In the genomic region with DNA sequence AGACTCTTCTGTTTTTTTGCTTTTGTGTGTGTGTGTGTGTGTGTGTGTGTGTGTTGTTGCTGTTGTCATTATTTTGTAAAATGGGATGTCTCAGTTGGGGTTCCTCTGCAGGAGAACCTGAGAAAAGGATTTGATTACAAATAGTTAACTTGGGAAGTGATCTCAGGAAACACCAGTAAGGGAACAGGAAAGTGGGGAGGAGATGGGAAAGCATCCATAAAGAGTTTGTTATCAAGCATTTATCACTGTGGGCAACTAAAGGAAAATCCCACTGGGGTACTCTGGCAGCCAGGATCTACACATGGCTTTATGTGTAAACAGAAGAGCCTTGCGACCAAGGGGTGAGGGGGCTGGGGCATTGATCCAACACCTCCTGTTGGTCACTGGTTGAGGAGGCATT, we compare ENCODE assay signal across 3 cellular contexts.
TF ChIP-seq lines count a peak whose summit lies in the region.

No MANE protein-coding gene starts in this region.

TF ChIP-seq in GM23338, 12 proteins besides CTCF, POLR2A, EP300 and RAD21 (continued from another document):
- TF ChIP-seq, protein P1, sequence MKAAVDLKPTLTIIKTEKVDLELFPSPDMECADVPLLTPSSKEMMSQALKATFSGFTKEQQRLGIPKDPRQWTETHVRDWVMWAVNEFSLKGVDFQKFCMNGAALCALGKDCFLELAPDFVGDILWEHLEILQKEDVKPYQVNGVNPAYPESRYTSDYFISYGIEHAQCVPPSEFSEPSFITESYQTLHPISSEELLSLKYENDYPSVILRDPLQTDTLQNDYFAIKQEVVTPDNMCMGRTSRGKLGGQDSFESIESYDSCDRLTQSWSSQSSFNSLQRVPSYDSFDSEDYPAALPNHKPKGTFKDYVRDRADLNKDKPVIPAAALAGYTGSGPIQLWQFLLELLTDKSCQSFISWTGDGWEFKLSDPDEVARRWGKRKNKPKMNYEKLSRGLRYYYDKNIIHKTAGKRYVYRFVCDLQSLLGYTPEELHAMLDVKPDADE (IDR thresholded peaks at IDR 0.05): no peak
- no peak for TF ChIP-seq ZNF331 (CRISPR knock-in tag; IDR thresholded peaks at IDR 0.05; ENCODE audit: low read depth)
- TF ChIP-seq NANOG (IDR thresholded peaks at IDR 0.05; ENCODE audit: borderline replicate concordance): no peak
TF ChIP-seq in GM23338: peak in this region for 0.

TF ChIP-seq in WTC11, 78 proteins besides CTCF, POLR2A, EP300 and RAD21 (continued from another document):
- TF ChIP-seq ZNF396 (CRISPR knock-in tag; IDR thresholded peaks at IDR 0.05; ENCODE audit: borderline replicate concordance) (no peak), ZNF317 (CRISPR knock-in tag; IDR thresholded peaks at IDR 0.05; ENCODE audit: borderline replicate concordance, low read depth) (no peak), RORB (CRISPR knock-in tag; IDR thresholded peaks at IDR 0.05) (no peak), ETV6 (CRISPR knock-in tag; IDR thresholded peaks at IDR 0.05) (no peak), TCF7 (CRISPR knock-in tag; IDR thresholded peaks at IDR 0.05; ENCODE audit: low read depth) (no peak), ZNF219 (CRISPR knock-in tag; IDR thresholded peaks at IDR 0.05; ENCODE audit: borderline replicate concordance) (no peak), NR2C2 (CRISPR knock-in tag; IDR thresholded peaks at IDR 0.05) (no peak)
- TF ChIP-seq, protein P2, sequence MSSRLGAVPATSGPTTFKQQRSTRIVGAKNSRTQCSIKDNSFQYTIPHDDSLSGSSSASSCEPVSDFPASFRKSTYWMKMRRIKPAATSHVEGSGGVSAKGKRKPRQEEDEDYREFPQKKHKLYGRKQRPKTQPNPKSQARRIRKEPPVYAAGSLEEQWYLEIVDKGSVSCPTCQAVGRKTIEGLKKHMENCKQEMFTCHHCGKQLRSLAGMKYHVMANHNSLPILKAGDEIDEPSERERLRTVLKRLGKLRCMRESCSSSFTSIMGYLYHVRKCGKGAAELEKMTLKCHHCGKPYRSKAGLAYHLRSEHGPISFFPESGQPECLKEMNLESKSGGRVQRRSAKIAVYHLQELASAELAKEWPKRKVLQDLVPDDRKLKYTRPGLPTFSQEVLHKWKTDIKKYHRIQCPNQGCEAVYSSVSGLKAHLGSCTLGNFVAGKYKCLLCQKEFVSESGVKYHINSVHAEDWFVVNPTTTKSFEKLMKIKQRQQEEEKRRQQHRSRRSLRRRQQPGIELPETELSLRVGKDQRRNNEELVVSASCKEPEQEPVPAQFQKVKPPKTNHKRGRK (CRISPR knock-in tag; IDR thresholded peaks at IDR 0.05; ENCODE audit: borderline replicate concordance): no peak
- TF ChIP-seq, protein P3, sequence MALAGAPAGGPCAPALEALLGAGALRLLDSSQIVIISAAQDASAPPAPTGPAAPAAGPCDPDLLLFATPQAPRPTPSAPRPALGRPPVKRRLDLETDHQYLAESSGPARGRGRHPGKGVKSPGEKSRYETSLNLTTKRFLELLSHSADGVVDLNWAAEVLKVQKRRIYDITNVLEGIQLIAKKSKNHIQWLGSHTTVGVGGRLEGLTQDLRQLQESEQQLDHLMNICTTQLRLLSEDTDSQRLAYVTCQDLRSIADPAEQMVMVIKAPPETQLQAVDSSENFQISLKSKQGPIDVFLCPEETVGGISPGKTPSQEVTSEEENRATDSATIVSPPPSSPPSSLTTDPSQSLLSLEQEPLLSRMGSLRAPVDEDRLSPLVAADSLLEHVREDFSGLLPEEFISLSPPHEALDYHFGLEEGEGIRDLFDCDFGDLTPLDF (CRISPR knock-in tag; IDR thresholded peaks at IDR 0.05): no peak
- TF ChIP-seq, protein P4, sequence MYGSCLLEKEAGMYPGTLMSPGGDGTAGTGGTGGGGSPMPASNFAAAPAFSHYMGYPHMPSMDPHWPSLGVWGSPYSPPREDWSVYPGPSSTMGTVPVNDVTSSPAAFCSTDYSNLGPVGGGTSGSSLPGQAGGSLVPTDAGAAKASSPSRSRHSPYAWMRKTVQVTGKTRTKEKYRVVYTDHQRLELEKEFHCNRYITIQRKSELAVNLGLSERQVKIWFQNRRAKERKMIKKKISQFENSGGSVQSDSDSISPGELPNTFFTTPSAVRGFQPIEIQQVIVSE (CRISPR knock-in tag; IDR thresholded peaks at IDR 0.05; ENCODE audit: borderline replicate concordance): no peak
- TF ChIP-seq, protein P5, sequence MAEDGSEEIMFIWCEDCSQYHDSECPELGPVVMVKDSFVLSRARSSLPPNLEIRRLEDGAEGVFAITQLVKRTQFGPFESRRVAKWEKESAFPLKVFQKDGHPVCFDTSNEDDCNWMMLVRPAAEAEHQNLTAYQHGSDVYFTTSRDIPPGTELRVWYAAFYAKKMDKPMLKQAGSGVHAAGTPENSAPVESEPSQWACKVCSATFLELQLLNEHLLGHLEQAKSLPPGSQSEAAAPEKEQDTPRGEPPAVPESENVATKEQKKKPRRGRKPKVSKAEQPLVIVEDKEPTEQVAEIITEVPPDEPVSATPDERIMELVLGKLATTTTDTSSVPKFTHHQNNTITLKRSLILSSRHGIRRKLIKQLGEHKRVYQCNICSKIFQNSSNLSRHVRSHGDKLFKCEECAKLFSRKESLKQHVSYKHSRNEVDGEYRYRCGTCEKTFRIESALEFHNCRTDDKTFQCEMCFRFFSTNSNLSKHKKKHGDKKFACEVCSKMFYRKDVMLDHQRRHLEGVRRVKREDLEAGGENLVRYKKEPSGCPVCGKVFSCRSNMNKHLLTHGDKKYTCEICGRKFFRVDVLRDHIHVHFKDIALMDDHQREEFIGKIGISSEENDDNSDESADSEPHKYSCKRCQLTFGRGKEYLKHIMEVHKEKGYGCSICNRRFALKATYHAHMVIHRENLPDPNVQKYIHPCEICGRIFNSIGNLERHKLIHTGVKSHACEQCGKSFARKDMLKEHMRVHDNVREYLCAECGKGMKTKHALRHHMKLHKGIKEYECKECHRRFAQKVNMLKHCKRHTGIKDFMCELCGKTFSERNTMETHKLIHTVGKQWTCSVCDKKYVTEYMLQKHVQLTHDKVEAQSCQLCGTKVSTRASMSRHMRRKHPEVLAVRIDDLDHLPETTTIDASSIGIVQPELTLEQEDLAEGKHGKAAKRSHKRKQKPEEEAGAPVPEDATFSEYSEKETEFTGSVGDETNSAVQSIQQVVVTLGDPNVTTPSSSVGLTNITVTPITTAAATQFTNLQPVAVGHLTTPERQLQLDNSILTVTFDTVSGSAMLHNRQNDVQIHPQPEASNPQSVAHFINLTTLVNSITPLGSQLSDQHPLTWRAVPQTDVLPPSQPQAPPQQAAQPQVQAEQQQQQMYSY (CRISPR knock-in tag; IDR thresholded peaks at IDR 0.05): no peak

TF ChIP-seq in endothelial cell of umbilical vein, 7 proteins besides CTCF, POLR2A, EP300 and RAD21 (continued from another document):
- TF ChIP-seq MYC (IDR thresholded peaks at IDR 0.05; ENCODE audit: low read depth, low read length): no peak
- TF ChIP-seq POLR2AphosphoS5 (IDR thresholded peaks at IDR 0.05; ENCODE audit: insufficient read depth, low read depth, low read length): no peak
